In the genomic region with DNA sequence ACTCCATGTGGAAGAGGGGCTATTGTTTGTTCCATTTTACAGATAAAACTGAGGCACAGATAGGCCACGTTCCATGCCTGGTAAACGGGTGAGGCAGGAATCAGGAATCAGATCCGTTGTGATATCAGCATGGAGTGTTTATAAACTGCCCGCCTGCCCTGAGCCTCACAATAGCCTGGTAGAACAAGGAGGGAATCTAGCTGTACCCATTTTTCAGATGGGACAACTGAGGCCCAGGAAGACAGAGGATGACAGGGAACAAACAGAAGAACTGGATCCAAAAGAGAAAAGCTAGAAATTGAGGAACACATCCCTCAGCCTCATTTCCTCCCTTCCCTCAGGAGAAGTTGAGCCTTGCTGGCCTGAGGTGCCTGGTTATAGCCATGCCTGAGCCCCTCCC, we compare ENCODE assay signal across 2 cellular contexts.
TF ChIP-seq lines count a peak whose summit lies in the region.

No MANE protein-coding gene starts in this region.

TF ChIP-seq in HepG2, 621 proteins besides CTCF, POLR2A, EP300 and RAD21 (continues in another document):
- TF ChIP-seq ZNF629 (CRISPR knock-in tag; conservative IDR thresholded peaks at IDR 0.05) (peak; percentile 97), EZH2 (conservative IDR thresholded peaks at IDR 0.05; ENCODE audit: low read depth, low read length) (no peak), NFIB (CRISPR knock-in tag; IDR thresholded peaks at IDR 0.05; ENCODE audit: borderline replicate concordance) (no peak), HDAC1 (CRISPR knock-in tag; IDR thresholded peaks at IDR 0.05) (peak; percentile 7; the same call in 1 of the 2 replicates), NCOR1 (IDR thresholded peaks at IDR 0.05; ENCODE audit: borderline replicate concordance, low read length) (no peak), ZMYM3 (CRISPR knock-in tag; IDR thresholded peaks at IDR 0.05) (peak; percentile 71), NFYC (CRISPR knock-in tag; IDR thresholded peaks at IDR 0.05) (no peak), ZNF850 (CRISPR knock-in tag; conservative IDR thresholded peaks at IDR 0.05) (no peak), CHD4 (IDR thresholded peaks at IDR 0.05; ENCODE audit: borderline replicate concordance, low read length) (peak; percentile 84; the same call in 1 of the 2 replicates), TCF7 (IDR thresholded peaks at IDR 0.05; ENCODE audit: low read depth) (no peak), ISX (CRISPR knock-in tag; conservative IDR thresholded peaks at IDR 0.05) (no peak), ZSCAN30 (CRISPR knock-in tag; IDR thresholded peaks at IDR 0.05) (no peak), HNF4G (IDR thresholded peaks at IDR 0.05; ENCODE audit: borderline replicate concordance, low read depth, low read length) (no peak), HNF4G (CRISPR knock-in tag; IDR thresholded peaks at IDR 0.05; ENCODE audit: borderline replicate concordance, low read depth) (no peak)
- TF ChIP-seq, protein P1, sequence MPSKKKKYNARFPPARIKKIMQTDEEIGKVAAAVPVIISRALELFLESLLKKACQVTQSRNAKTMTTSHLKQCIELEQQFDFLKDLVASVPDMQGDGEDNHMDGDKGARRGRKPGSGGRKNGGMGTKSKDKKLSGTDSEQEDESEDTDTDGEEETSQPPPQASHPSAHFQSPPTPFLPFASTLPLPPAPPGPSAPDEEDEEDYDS (CRISPR knock-in tag; IDR thresholded peaks at IDR 0.05), result no peak
- TF ChIP-seq, protein P2, sequence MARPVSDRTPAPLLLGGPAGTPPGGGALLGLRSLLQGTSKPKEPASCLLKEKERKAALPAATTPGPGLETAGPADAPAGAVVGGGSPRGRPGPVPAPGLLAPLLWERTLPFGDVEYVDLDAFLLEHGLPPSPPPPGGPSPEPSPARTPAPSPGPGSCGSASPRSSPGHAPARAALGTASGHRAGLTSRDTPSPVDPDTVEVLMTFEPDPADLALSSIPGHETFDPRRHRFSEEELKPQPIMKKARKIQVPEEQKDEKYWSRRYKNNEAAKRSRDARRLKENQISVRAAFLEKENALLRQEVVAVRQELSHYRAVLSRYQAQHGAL (CRISPR knock-in tag; IDR thresholded peaks at IDR 0.05; ENCODE audit: not compliant biosample characterization), result no peak
- TF ChIP-seq, protein P3, sequence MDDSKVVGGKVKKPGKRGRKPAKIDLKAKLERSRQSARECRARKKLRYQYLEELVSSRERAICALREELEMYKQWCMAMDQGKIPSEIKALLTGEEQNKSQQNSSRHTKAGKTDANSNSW (CRISPR knock-in tag; IDR thresholded peaks at IDR 0.05; ENCODE audit: borderline replicate concordance), result no peak
- TF ChIP-seq, protein P4, sequence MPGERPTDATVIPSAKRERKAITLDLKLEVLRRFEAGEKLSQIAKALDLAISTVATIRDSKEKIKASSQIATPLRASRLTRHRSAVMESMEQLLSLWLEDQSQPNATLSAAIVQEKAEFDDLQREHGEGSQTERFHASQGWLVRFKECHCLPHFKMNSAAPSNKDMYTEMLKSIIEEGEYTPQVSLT (CRISPR knock-in tag; IDR thresholded peaks at IDR 0.05; ENCODE audit: borderline replicate concordance, low read depth), result no peak
- TF ChIP-seq, protein P5, sequence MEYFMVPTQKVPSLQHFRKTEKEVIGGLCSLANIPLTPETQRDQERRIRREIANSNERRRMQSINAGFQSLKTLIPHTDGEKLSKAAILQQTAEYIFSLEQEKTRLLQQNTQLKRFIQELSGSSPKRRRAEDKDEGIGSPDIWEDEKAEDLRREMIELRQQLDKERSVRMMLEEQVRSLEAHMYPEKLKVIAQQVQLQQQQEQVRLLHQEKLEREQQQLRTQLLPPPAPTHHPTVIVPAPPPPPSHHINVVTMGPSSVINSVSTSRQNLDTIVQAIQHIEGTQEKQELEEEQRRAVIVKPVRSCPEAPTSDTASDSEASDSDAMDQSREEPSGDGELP (IDR thresholded peaks at IDR 0.05; ENCODE audit: borderline replicate concordance, low read depth), result no peak
- TF ChIP-seq, protein P6, sequence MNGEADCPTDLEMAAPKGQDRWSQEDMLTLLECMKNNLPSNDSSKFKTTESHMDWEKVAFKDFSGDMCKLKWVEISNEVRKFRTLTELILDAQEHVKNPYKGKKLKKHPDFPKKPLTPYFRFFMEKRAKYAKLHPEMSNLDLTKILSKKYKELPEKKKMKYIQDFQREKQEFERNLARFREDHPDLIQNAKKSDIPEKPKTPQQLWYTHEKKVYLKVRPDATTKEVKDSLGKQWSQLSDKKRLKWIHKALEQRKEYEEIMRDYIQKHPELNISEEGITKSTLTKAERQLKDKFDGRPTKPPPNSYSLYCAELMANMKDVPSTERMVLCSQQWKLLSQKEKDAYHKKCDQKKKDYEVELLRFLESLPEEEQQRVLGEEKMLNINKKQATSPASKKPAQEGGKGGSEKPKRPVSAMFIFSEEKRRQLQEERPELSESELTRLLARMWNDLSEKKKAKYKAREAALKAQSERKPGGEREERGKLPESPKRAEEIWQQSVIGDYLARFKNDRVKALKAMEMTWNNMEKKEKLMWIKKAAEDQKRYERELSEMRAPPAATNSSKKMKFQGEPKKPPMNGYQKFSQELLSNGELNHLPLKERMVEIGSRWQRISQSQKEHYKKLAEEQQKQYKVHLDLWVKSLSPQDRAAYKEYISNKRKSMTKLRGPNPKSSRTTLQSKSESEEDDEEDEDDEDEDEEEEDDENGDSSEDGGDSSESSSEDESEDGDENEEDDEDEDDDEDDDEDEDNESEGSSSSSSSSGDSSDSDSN (CRISPR knock-in tag; IDR thresholded peaks at IDR 0.05), result no peak
- TF ChIP-seq, protein P7, sequence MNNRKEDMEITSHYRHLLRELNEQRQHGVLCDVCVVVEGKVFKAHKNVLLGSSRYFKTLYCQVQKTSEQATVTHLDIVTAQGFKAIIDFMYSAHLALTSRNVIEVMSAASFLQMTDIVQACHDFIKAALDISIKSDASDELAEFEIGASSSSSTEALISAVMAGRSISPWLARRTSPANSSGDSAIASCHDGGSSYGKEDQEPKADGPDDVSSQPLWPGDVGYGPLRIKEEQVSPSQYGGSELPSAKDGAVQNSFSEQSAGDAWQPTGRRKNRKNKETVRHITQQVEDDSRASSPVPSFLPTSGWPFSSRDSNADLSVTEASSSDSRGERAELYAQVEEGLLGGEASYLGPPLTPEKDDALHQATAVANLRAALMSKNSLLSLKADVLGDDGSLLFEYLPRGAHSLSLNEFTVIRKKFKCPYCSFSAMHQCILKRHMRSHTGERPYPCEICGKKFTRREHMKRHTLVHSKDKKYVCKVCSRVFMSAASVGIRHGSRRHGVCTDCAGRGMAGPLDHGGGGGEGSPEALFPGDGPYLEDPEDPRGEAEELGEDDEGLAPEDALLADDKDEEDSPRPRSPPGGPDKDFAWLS (CRISPR knock-in tag; IDR thresholded peaks at IDR 0.05; ENCODE audit: borderline replicate concordance), result no peak

TF ChIP-seq in K562, 482 proteins besides CTCF, POLR2A, EP300 and RAD21:
- no peak for TF ChIP-seq DIDO1 (tag; IDR thresholded peaks at IDR 0.05; ENCODE audit: low read depth)
- TF ChIP-seq, protein P8, sequence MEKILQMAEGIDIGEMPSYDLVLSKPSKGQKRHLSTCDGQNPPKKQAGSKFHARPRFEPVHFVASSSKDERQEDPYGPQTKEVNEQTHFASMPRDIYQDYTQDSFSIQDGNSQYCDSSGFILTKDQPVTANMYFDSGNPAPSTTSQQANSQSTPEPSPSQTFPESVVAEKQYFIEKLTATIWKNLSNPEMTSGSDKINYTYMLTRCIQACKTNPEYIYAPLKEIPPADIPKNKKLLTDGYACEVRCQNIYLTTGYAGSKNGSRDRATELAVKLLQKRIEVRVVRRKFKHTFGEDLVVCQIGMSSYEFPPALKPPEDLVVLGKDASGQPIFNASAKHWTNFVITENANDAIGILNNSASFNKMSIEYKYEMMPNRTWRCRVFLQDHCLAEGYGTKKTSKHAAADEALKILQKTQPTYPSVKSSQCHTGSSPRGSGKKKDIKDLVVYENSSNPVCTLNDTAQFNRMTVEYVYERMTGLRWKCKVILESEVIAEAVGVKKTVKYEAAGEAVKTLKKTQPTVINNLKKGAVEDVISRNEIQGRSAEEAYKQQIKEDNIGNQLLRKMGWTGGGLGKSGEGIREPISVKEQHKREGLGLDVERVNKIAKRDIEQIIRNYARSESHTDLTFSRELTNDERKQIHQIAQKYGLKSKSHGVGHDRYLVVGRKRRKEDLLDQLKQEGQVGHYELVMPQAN (IDR thresholded peaks at IDR 0.05; ENCODE audit: borderline replicate concordance), result peak; percentile 28; the same call in 1 of the 2 replicates
- TF ChIP-seq CHD4 (IDR thresholded peaks at IDR 0.05; ENCODE audit: insufficient read depth, insufficient replicate concordance, low read depth, low read length, poor library complexity, severe bottlenecking), result peak; percentile 90
- TF ChIP-seq, protein P9, sequence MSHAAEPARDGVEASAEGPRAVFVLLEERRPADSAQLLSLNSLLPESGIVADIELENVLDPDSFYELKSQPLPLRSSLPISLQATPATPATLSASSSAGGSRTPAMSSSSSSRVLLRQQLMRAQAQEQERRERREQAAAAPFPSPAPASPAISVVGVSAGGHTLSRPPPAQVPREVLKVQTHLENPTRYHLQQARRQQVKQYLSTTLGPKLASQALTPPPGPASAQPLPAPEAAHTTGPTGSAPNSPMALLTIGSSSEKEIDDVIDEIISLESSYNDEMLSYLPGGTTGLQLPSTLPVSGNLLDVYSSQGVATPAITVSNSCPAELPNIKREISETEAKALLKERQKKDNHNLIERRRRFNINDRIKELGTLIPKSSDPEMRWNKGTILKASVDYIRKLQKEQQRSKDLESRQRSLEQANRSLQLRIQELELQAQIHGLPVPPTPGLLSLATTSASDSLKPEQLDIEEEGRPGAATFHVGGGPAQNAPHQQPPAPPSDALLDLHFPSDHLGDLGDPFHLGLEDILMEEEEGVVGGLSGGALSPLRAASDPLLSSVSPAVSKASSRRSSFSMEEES (CRISPR knock-in tag; IDR thresholded peaks at IDR 0.05), result no peak
- TF ChIP-seq RBM25 (IDR thresholded peaks at IDR 0.05; ENCODE audit: low read depth, low read length, severe bottlenecking), result peak; percentile 89
- peak; percentile 95 for TF ChIP-seq ADNP (tag; IDR thresholded peaks at IDR 0.05)
- peak; percentile 80 for TF ChIP-seq SMARCA5 (IDR thresholded peaks at IDR 0.05)
- TF ChIP-seq KDM1A (IDR thresholded peaks at IDR 0.05), result peak; percentile 79 to 90
- TF ChIP-seq, protein P10, sequence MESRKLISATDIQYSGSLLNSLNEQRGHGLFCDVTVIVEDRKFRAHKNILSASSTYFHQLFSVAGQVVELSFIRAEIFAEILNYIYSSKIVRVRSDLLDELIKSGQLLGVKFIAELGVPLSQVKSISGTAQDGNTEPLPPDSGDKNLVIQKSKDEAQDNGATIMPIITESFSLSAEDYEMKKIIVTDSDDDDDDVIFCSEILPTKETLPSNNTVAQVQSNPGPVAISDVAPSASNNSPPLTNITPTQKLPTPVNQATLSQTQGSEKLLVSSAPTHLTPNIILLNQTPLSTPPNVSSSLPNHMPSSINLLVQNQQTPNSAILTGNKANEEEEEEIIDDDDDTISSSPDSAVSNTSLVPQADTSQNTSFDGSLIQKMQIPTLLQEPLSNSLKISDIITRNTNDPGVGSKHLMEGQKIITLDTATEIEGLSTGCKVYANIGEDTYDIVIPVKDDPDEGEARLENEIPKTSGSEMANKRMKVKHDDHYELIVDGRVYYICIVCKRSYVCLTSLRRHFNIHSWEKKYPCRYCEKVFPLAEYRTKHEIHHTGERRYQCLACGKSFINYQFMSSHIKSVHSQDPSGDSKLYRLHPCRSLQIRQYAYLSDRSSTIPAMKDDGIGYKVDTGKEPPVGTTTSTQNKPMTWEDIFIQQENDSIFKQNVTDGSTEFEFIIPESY (CRISPR knock-in tag; IDR thresholded peaks at IDR 0.05), result no peak
- TF ChIP-seq CBX1 (IDR thresholded peaks at IDR 0.05; ENCODE audit: low read depth), result peak; percentile 95
- peak; percentile 67 for TF ChIP-seq PHF20 (IDR thresholded peaks at IDR 0.05; ENCODE audit: partially characterized antibody)
- peak in 1 of 2 experiments; percentile 37; a peak in 1 of 3 replicates for TF ChIP-seq CBX3 (IDR thresholded peaks at IDR 0.05; ENCODE audit: borderline replicate concordance in 1 of 2, low read length in 2 of 2)
- peak; percentile 98 for TF ChIP-seq BCOR (IDR thresholded peaks at IDR 0.05)
- TF ChIP-seq HDAC2 (IDR thresholded peaks at IDR 0.05), result peak; percentile 69; the same call in 1 of the 2 replicates
- TF ChIP-seq ZNF121 (CRISPR knock-in tag; conservative IDR thresholded peaks at IDR 0.05), result peak; percentile 15; the same call in 1 of the 2 replicates
- TF ChIP-seq RCOR1 (IDR thresholded peaks at IDR 0.05; ENCODE audit: borderline replicate concordance in 1 of 2, low read depth in 2 of 2, low read length in 2 of 2), result peak in 1 of 2 experiments; percentile 70; a peak in 2 of 4 replicates
